15 cellular contexts compared by ENCODE assay signal in the genomic region with DNA sequence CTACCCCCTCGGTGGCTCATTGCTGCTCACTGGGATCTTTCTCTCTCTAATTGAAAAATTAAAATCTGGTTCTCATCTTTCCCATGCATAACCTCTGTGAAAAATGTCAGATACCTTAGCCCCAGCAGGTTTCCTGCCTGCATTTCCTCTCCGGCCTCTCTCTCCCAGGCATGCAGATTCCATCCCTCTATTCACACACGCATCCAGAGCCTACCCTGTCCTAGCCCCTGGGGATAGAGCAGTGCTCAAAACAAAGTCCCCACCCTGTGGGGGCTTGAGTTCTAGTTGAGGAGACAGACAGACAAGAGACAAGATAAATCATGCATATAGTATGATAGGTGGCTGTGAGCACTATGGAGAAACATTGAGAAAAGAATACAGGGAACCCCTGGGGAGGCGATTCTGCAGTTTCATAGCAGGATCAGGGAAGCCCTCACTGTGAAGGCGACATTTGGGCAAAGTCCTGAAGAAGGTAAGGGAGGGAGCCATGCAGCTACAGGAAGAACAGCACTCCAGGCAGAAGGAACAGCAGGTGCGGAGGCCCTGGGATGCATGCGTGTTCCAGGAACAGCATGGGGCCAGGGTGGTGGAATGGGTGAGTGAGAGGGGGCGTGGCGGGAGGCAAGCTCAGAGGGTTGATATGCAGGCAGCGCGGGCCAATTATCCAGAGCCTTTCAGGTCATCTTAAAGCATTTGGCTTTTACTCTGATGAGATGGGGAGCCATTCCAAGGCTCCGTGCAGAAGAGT. TPM values are rescaled to one million over a fixed set of nuclear protein-coding genes. Genes with fewer than 3 reads are reported as not detected.
DNase-seq lines count a peak whose midpoint lies in the region; ATAC-seq and TF ChIP-seq lines count a peak whose summit lies in the region.
"Had no signal": no experiment of that assay in that cellular context is flagged by ENCODE, and none has a peak within 500 bp of the region (broad histone marks: within the 10 kb centered on the region; RNA-seq: fewer than 3 reads in every experiment).

No MANE protein-coding gene starts in this region.

- TF ChIP-seq CTCF in H9 (conservative IDR thresholded peaks at IDR 0.05) (no peak), endodermal cell (conservative IDR thresholded peaks at IDR 0.05) (no peak)

- H4K8ac ChIP-seq in H9 (replicated peaks; ENCODE audit: insufficient read length, low read depth, low read length), result no peak overlapping the region

- peak overlapping the region; percentile 39 for H3K4me2 ChIP-seq in H9 (ENCODE audit: insufficient read depth, insufficient read length, low read length)

- H3K9ac ChIP-seq in H9 (ENCODE audit: extremely low read depth, insufficient read length, low read length) (no peak overlapping the region), endodermal cell (ENCODE audit: extremely low read depth, low read length, poor library complexity, severe bottlenecking) (no peak overlapping the region)

- H3K27me3 Mint-ChIP-seq in activated T-cell treated with anti-CD3 and anti-CD28 coated beads, Interleukin-2, amount 50 U/mL, for 72 hours (ENCODE audit: low read depth), result peaks cover 35% of the 10 kb centered on the region
- H3K27me3 Mint-ChIP-seq in H9 (ENCODE audit: low read depth) (peaks cover 54% of the 10 kb centered on the region), endodermal cell (ENCODE audit: insufficient read depth) (peaks cover 57% of the 10 kb centered on the region)

- no peak overlapping the region for H3K23ac ChIP-seq in H9 (ENCODE audit: insufficient read length, low read depth, low read length)

- H3K4me3 Mint-ChIP-seq in activated T-cell treated with anti-CD3 and anti-CD28 coated beads, Interleukin-2, amount 50 U/mL, for 72 hours, result peak overlapping the region; percentile 17 to 64
- H3K4me3 Mint-ChIP-seq in H9 (peak overlapping the region in 1 of 2 experiments; percentile 40; a peak in 2 of 5 replicates), endodermal cell (no peak overlapping the region)
- H3K4me3 Mint-ChIP-seq in stimulated activated effector memory CD8-positive, alpha-beta T cell treated with anti-CD3 and anti-CD28 coated beads, Interleukin-12 subunit alpha, Interleukin-12 subunit beta, amount 100 ng/mL, for 72 hours, result peak overlapping the region; percentile 61
- H3K4me3 Mint-ChIP-seq: activated naive CD8-positive, alpha-beta T cell treated with anti-CD3 and anti-CD28 coated beads for 36 hours had no signal

- H3K4me1 ChIP-seq in H9 (ENCODE audit: insufficient read depth, low read length) (peaks cover 14% of the 10 kb centered on the region; the same call in 1 of the 2 replicates), endodermal cell (ENCODE audit: control insufficient read depth, insufficient read depth, low read length) (no peaks in the 10 kb centered on the region)

- H2BK5ac ChIP-seq in H9 (ENCODE audit: insufficient read length, low read length), result no peak overlapping the region

- H3K23me2 ChIP-seq in H9 (ENCODE audit: insufficient read length, low read depth, low read length, poor library complexity, severe bottlenecking), result peaks cover 7% of the 10 kb centered on the region

- H3T11ph ChIP-seq in H9 (ENCODE audit: low read length), result no peak overlapping the region

- H3K56ac ChIP-seq in H9 (ENCODE audit: insufficient read length, low read depth, low read length), result no peak overlapping the region

- H2BK120ac ChIP-seq in H9 (ENCODE audit: low read depth, low read length, poor library complexity, severe bottlenecking), result no peak overlapping the region

- no peaks in the 10 kb centered on the region for H3K79me2 ChIP-seq in H9 (ENCODE audit: insufficient read depth, low read length)

- no peak for DNase-seq in activated T-cell treated with anti-CD3 and anti-CD28 coated beads, Interleukin-2, amount 50 U/mL, for 72 hours
- DNase-seq in activated T-cell treated with anti-CD3 and anti-CD28 coated beads for 4 hours (no peak), H9 (peak; percentile 64), endodermal cell (peak; percentile 81), putamen (ENCODE audit: low spot score) (no peak), GM19238 (ENCODE audit: insufficient read length, low spot score) (no peak)
- no peak for DNase-seq in stimulated activated effector memory CD8-positive, alpha-beta T cell treated with anti-CD3 and anti-CD28 coated beads, Interleukin-12 subunit alpha, Interleukin-12 subunit beta, amount 100 ng/mL, for 72 hours (ENCODE audit: low spot score in 2 of 2)
- no peak for DNase-seq in activated effector memory CD4-positive, alpha-beta T cell treated with Interleukin-2 at 50 U/mL for 16 hours
- DNase-seq: body of pancreas, NCI-H187 treated with DMSO at 0.1 percent for 48 hours, nucleus accumbens had no signal

- H3K4ac ChIP-seq in H9 (ENCODE audit: low read depth, low read length), result no peak overlapping the region

- ATAC-seq in activated T-cell treated with anti-CD3 and anti-CD28 coated beads, Interleukin-2, amount 50 U/mL, for 72 hours (replicated peaks in 1 of 2), result no peak
- no peak for ATAC-seq in stimulated activated effector memory CD8-positive, alpha-beta T cell treated with anti-CD3 and anti-CD28 coated beads, Interleukin-12 subunit alpha, Interleukin-12 subunit beta, amount 100 ng/mL, for 72 hours
- ATAC-seq: body of pancreas had no signal

- no peaks in the 10 kb centered on the region for H4K20me1 ChIP-seq in H9 (ENCODE audit: control insufficient read depth, insufficient read depth, insufficient read length)

- H3K27me3 ChIP-seq in H9 (ENCODE audit: insufficient read depth, low read length) (peaks cover 15% of the 10 kb centered on the region; the same call in 1 of the 2 replicates), endodermal cell (ENCODE audit: control insufficient read depth, insufficient read depth, low read length, poor library complexity, severe bottlenecking) (peaks cover 27% of the 10 kb centered on the region)

- no peak overlapping the region for H3K14ac ChIP-seq in H9 (ENCODE audit: insufficient read depth, low read length)

- no peak overlapping the region for H2BK20ac ChIP-seq in H9 (ENCODE audit: low read depth, low read length, poor library complexity, severe bottlenecking)

- H4K91ac ChIP-seq in H9 (ENCODE audit: insufficient read length, low read depth, low read length), result no peak overlapping the region

- no peak overlapping the region for H4K5ac ChIP-seq in H9 (ENCODE audit: insufficient read length, low read depth, low read length)

- H2BK15ac ChIP-seq in H9 (ENCODE audit: low read depth, low read length), result no peak overlapping the region

- no CpG with 5 or more reads among the region's 12 CpGs for WGBS in H9 (ENCODE audit: extremely low coverage, insufficient read length, low lambda C conversion rate)
- 49 to 62% methylated on average over 7 to 12 of the region's 12 CpGs for WGBS in endodermal cell (ENCODE audit: insufficient coverage in 1 of 2, insufficient read length in 1 of 2), 2 experiments

- H3K36me3 ChIP-seq in endodermal cell (ENCODE audit: control insufficient read depth, insufficient read depth, low read length), result no peaks in the 10 kb centered on the region

- H3K4me1 Mint-ChIP-seq in activated T-cell treated with anti-CD3 and anti-CD28 coated beads, Interleukin-2, amount 50 U/mL, for 72 hours (ENCODE audit: low read depth), result peaks cover 24% of the 10 kb centered on the region
- peaks cover 43 to 49% of the 10 kb centered on the region in 2 experiments for H3K4me1 Mint-ChIP-seq in H9
- peaks cover 23% of the 10 kb centered on the region for H3K4me1 Mint-ChIP-seq in endodermal cell
- peaks cover 28% of the 10 kb centered on the region for H3K4me1 Mint-ChIP-seq in stimulated activated effector memory CD8-positive, alpha-beta T cell treated with anti-CD3 and anti-CD28 coated beads, Interleukin-12 subunit alpha, Interleukin-12 subunit beta, amount 100 ng/mL, for 72 hours

- no peaks in the 10 kb centered on the region for H3K79me1 ChIP-seq in H9 (ENCODE audit: insufficient read depth, low read depth, low read length, poor library complexity, severe bottlenecking)

- H3K9me3 Mint-ChIP-seq in activated T-cell treated with anti-CD3 and anti-CD28 coated beads, Interleukin-2, amount 50 U/mL, for 72 hours, result no peaks in the 10 kb centered on the region
- H3K9me3 Mint-ChIP-seq in H9, result no peaks in the 10 kb centered on the region; a peak in 1 of 5 replicates
- no peaks in the 10 kb centered on the region for H3K9me3 Mint-ChIP-seq in endodermal cell
- H3K9me3 Mint-ChIP-seq in stimulated activated effector memory CD8-positive, alpha-beta T cell treated with anti-CD3 and anti-CD28 coated beads, Interleukin-12 subunit alpha, Interleukin-12 subunit beta, amount 100 ng/mL, for 72 hours, result no peaks in the 10 kb centered on the region
- H3K9me3 Mint-ChIP-seq: activated naive CD8-positive, alpha-beta T cell treated with anti-CD3 and anti-CD28 coated beads for 36 hours had no signal

- H3K9me3 ChIP-seq in H9 (ENCODE audit: control insufficient read depth, low read depth, low read length), result no peaks in the 10 kb centered on the region
- H3K9me3 ChIP-seq in endodermal cell (ENCODE audit: control insufficient read depth, low read length), result no peaks in the 10 kb centered on the region
- H3K9me3 ChIP-seq: body of pancreas had no signal

- no peak overlapping the region for H3K18ac ChIP-seq in H9 (ENCODE audit: insufficient read length, low read depth, low read length)

- no peak overlapping the region for H2BK12ac ChIP-seq in H9 (ENCODE audit: insufficient read length, low read depth, low read length)

- no peak overlapping the region for H3K4me3 ChIP-seq in endodermal cell (ENCODE audit: low read length)
- H3K4me3 ChIP-seq: body of pancreas had no signal

- H3K27ac Mint-ChIP-seq in activated T-cell treated with anti-CD3 and anti-CD28 coated beads, Interleukin-2, amount 50 U/mL, for 72 hours, result no peak overlapping the region
- H3K27ac Mint-ChIP-seq in H9, result peak overlapping the region; percentile 4 to 29 (median 9); a peak in 4 of 7 replicates
- no peak overlapping the region for H3K27ac Mint-ChIP-seq in endodermal cell
- H3K27ac Mint-ChIP-seq in stimulated activated effector memory CD8-positive, alpha-beta T cell treated with anti-CD3 and anti-CD28 coated beads, Interleukin-12 subunit alpha, Interleukin-12 subunit beta, amount 100 ng/mL, for 72 hours, result peak overlapping the region; percentile 30
- H3K27ac Mint-ChIP-seq: activated naive CD8-positive, alpha-beta T cell treated with anti-CD3 and anti-CD28 coated beads for 36 hours had no signal

- H3K27ac ChIP-seq in H9 (ENCODE audit: insufficient read length, low read depth, low read length), result no peak overlapping the region
- H3K27ac ChIP-seq in endodermal cell (ENCODE audit: low read depth, low read length), result no peak overlapping the region
- H3K27ac ChIP-seq: body of pancreas had no signal

- no peaks in the 10 kb centered on the region for H3K36me3 Mint-ChIP-seq in activated T-cell treated with anti-CD3 and anti-CD28 coated beads, Interleukin-2, amount 50 U/mL, for 72 hours (ENCODE audit: insufficient read depth in 2 of 2)
- H3K36me3 Mint-ChIP-seq in H9 (ENCODE audit: insufficient read depth in 1 of 3, low read depth in 3 of 3) (no peaks in the 10 kb centered on the region), endodermal cell (ENCODE audit: low read depth) (no peaks in the 10 kb centered on the region)
- H3K36me3 Mint-ChIP-seq in stimulated activated effector memory CD8-positive, alpha-beta T cell treated with anti-CD3 and anti-CD28 coated beads, Interleukin-12 subunit alpha, Interleukin-12 subunit beta, amount 100 ng/mL, for 72 hours, result no peaks in the 10 kb centered on the region
- H3K36me3 Mint-ChIP-seq: activated naive CD8-positive, alpha-beta T cell treated with anti-CD3 and anti-CD28 coated beads for 36 hours had no signal

- no peak overlapping the region for H2AK5ac ChIP-seq in H9 (ENCODE audit: insufficient read length, low read length)

- H2AFZ ChIP-seq in H9 (ENCODE audit: low read length), result no peak overlapping the region

RNA-seq across cellular contexts. Expression of a gene that starts 3.5 kb away (rescaled TPM):
- not detected for total RNA-seq in activated T-cell treated with anti-CD3 and anti-CD28 coated beads, Interleukin-2, amount 50 U/mL, for 72 hours
- total RNA-seq in H9 (2021) (0.17 and 0.35 TPM in 2 replicates), endodermal cell (under 1 TPM; 0.13 to 0.20 TPM)
- not detected for polyA plus RNA-seq in endodermal cell (2013, experiment 1 of 2)
- 0.04 TPM for polyA plus RNA-seq in endodermal cell (2013, experiment 2 of 2)
- total RNA-seq: activated naive CD8-positive, alpha-beta T cell treated with anti-CD3 and anti-CD28 coated beads for 36 hours; body of pancreas; H4; lower leg skin; mucosa of gallbladder had no signal

RNA-seq across cellular contexts. Expression of a gene that starts 14.8 kb away (rescaled TPM):
- not detected for total RNA-seq in activated T-cell treated with anti-CD3 and anti-CD28 coated beads, Interleukin-2, amount 50 U/mL, for 72 hours
- total RNA-seq in H9 (2021), result 0.61 and 1.0 TPM in 2 replicates
- not detected for total RNA-seq in endodermal cell
- polyA plus RNA-seq in endodermal cell (2013, experiment 1 of 2), result 0.28 TPM
- 0.33 TPM for polyA plus RNA-seq in endodermal cell (2013, experiment 2 of 2)
- total RNA-seq: activated naive CD8-positive, alpha-beta T cell treated with anti-CD3 and anti-CD28 coated beads for 36 hours had no signal

RNA-seq across cellular contexts. Expression of a gene that starts 44.2 kb away (rescaled TPM):
- total RNA-seq in activated T-cell treated with anti-CD3 and anti-CD28 coated beads, Interleukin-2, amount 50 U/mL, for 72 hours, result not detected
- total RNA-seq in H9 (2021), result 72.2 and 75.1 TPM in 2 replicates
- total RNA-seq in endodermal cell, result 10 to 100 TPM; 26.1 to 59.9 TPM
- polyA plus RNA-seq in endodermal cell (2013, experiment 1 of 2), result 19.1 TPM
- polyA plus RNA-seq in endodermal cell (2013, experiment 2 of 2), result 20.2 TPM
- total RNA-seq: activated naive CD8-positive, alpha-beta T cell treated with anti-CD3 and anti-CD28 coated beads for 36 hours had no signal

Comparison
In these comparisons a context has a peak if more than half of its experiments do, and no peak if none do; other contexts are left out.
1. DNase-seq: peak in H9 (single experiment) and endodermal cell (single experiment); none in activated T-cell treated with anti-CD3 and anti-CD28 coated beads, Interleukin-2, amount 50 U/mL, for 72 hours (0 of 2), activated T-cell treated with anti-CD3 and anti-CD28 coated beads for 4 hours (single experiment), stimulated activated effector memory CD8-positive, alpha-beta T cell treated with anti-CD3 and anti-CD28 coated beads, Interleukin-12 subunit alpha, Interleukin-12 subunit beta, amount 100 ng/mL, for 72 hours (0 of 2), putamen (single experiment), GM19238 (single experiment) and activated effector memory CD4-positive, alpha-beta T cell treated with Interleukin-2 at 50 U/mL for 16 hours (single experiment).
2. H3K27ac Mint-ChIP-seq: peak in H9 (3 of 3) and stimulated activated effector memory CD8-positive, alpha-beta T cell treated with anti-CD3 and anti-CD28 coated beads, Interleukin-12 subunit alpha, Interleukin-12 subunit beta, amount 100 ng/mL, for 72 hours (single experiment); none in activated T-cell treated with anti-CD3 and anti-CD28 coated beads, Interleukin-2, amount 50 U/mL, for 72 hours (single experiment) and endodermal cell (single experiment).
3. RNA of a gene that starts 44.2 kb away (total RNA-seq): 72.2 to 75.1 TPM in H9 and 26.1 to 59.9 TPM in endodermal cell; not detected in activated T-cell treated with anti-CD3 and anti-CD28 coated beads, Interleukin-2, amount 50 U/mL, for 72 hours; every median in the first group is over 10 times any median in the second.